7 cellular contexts compared by ENCODE assay signal in the genomic region with DNA sequence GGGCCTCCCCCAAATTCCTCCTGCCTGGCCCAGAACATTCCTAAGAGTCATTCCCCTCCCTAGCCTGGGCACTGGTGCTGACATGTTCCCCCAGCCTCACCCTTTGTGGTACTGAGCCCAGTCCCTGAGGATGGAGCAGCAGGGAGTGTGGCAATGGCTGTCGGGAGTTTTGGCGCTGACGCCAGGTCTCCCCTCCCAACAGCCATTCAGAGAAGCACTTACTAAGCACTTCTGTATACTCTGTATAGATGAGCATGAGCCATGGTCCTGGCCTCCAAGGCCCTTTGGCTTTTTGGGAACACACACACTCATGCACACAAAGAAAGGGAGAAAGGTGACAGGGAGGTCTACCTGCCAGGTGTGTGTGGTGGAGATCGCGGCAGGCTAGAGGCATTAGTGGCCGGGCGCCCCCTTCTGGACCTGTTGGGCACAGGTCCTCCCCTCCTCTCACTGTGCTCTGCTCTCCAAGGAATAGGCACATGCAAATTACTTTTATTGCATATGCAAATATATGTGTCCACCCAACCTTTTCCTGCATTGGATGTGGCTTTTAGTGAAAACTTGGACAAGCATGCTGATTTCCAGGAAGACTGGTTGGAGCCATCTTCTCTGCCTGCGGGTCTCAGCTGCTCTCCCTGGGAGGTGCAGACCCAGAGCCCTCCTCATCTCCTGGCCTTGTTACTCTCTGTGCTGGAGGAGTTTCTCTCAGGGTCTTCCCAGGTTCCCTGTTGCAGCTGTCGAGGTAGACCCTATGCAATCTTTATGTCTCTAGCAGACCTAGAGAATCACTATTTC. TPM values are rescaled to one million over a fixed set of nuclear protein-coding genes. Genes with fewer than 3 reads are reported as not detected.
DNase-seq lines count a peak whose midpoint lies in the region; TF ChIP-seq lines count a peak whose summit lies in the region.

No MANE protein-coding gene starts in this region.

- H3K36me3 Mint-ChIP-seq in mesothelial cell of epicardium = peaks cover 10% of the 10 kb centered on the region

- peak overlapping the region in 58 of 59 donors; percentile 18 to 99 (median 86) for H3K27ac ChIP-seq in dorsolateral prefrontal cortex

- peaks cover 9% of the 10 kb centered on the region for H3K4me1 Mint-ChIP-seq in mesothelial cell of epicardium

- no peaks in the 10 kb centered on the region for H3K9me3 Mint-ChIP-seq in mesothelial cell of epicardium

- peak; percentile 89 for TF ChIP-seq CTCF in GM12872 (IDR thresholded peaks at IDR 0.05; ENCODE audit: insufficient read depth, low read depth, low read length)
- TF ChIP-seq CTCF in dorsolateral prefrontal cortex (IDR thresholded peaks at IDR 0.05 in 54 of 56, conservative IDR thresholded peaks at IDR 0.05 in 2 of 56; ENCODE audit: low read depth in 1 of 56, partially characterized antibody in 56 of 56) = peak; percentile 68 to 96 (median 86)
- peak; percentile 75 for TF ChIP-seq CTCF in mesothelial cell of epicardium (IDR thresholded peaks at IDR 0.05; ENCODE audit: unreplicated experiment)

- no peak overlapping the region for H3K27ac Mint-ChIP-seq in mesothelial cell of epicardium

- no peaks in the 10 kb centered on the region for H3K27me3 Mint-ChIP-seq in mesothelial cell of epicardium (ENCODE audit: low read depth)

- no peaks in the 10 kb centered on the region for H3K27me3 ChIP-seq in dorsolateral prefrontal cortex

- DNase-seq in NCI-H2029 (lab: John Stamatoyannopoulos, UW) = peak; percentile 33
- DNase-seq in activated CD4-positive, alpha-beta T cell treated with anti-CD3 and anti-CD28 coated beads, Interleukin-2, amount 50 U/mL, for 4 hours = peak; percentile 68
- peak; percentile 60 to 76 (median 69) for DNase-seq in dorsolateral prefrontal cortex
- peak in 1 of 2 experiments; percentile 78 for DNase-seq in mesothelial cell of epicardium (ENCODE audit: low spot score in 2 of 2, unreplicated experiment in 2 of 2)
- peak; percentile 21 to 75 (median 52) for DNase-seq in stimulated activated naive CD4-positive, alpha-beta T cell (lab: John Stamatoyannopoulos, UW)
- DNase-seq in occipital lobe (lab: John Stamatoyannopoulos, UW) = no peak

- peak overlapping the region in 12 of 59 donors; percentile 4 to 33 (median 15) for H3K4me3 ChIP-seq in dorsolateral prefrontal cortex

- no peak overlapping the region for H3K4me3 Mint-ChIP-seq in mesothelial cell of epicardium

- intact Hi-C loops in dorsolateral prefrontal cortex (cut with DNase I) = loop anchor here in 1 of 2 donors (2.0 kb wide), 1 partner anchor 47 kb away; no protein-coding TSS in a partner anchor

RNA-seq across cellular contexts. Expression of gene C17orf107, which starts 17.4 kb away (rescaled TPM):
- total RNA-seq in dorsolateral prefrontal cortex (10 to 100 TPM in 80 of 120 experiments, 1 to 10 TPM in 40; 4.7 to 18.4 (median 11.2) TPM), mesothelial cell of epicardium (8.6 to 9.3 TPM (median 9.2 TPM) in 3 replicates), occipital lobe (6.9 TPM)

RNA-seq across cellular contexts. Expression of gene CHRNE, which starts 20.9 kb away (rescaled TPM):
- total RNA-seq in dorsolateral prefrontal cortex = 1 to 10 TPM in 67 of 120 experiments, under 1 TPM in 52, not detected in 1; 0.34 to 4.3 (median 1.1) TPM
- total RNA-seq in mesothelial cell of epicardium = 1.5 to 1.9 TPM (median 1.7 TPM) in 3 replicates
- total RNA-seq in occipital lobe = 0.62 TPM

RNA-seq across cellular contexts. Expression of gene MINK1, which starts 48.8 kb away (rescaled TPM):
- total RNA-seq in dorsolateral prefrontal cortex (100 to 1,000 TPM; 153 to 287 (median 196) TPM), mesothelial cell of epicardium (113 to 117 TPM (median 114 TPM) in 3 replicates), occipital lobe (18.4 TPM)

RNA-seq across cellular contexts. Expression of gene GP1BA, which starts 50.1 kb away (rescaled TPM):
- 1 to 10 TPM in 1 of 120 experiments, under 1 TPM in 15, not detected in 104; 0.16 to 1.0 (median 0.24) TPM for total RNA-seq in dorsolateral prefrontal cortex
- total RNA-seq in mesothelial cell of epicardium = not detected in 3 replicates
- not detected for total RNA-seq in occipital lobe

RNA-seq across cellular contexts. Expression of gene SLC25A11, which starts 57.9 kb away (rescaled TPM):
- total RNA-seq in dorsolateral prefrontal cortex (100 to 1,000 TPM in 9 of 120 experiments, 10 to 100 TPM in 111; 56.8 to 113 (median 82.2) TPM), mesothelial cell of epicardium (52.5 to 54.2 TPM (median 53.9 TPM) in 3 replicates), occipital lobe (44.6 TPM)
